In genomic region chr2:65055427-65056214, GRCh38 we compare ENCODE assay signal across 1 cellular context.
TF ChIP-seq lines count a peak whose summit lies in the region.

No MANE protein-coding gene starts in this region.

TF ChIP-seq in HEK293, 187 proteins besides CTCF, POLR2A, EP300 and RAD21 (continued from another document):
- TF ChIP-seq ZBTB10 (tag by site-specific recombination; IDR thresholded peaks at IDR 0.05) (0 out of 2 replicates have a peak, but pooled peaks have one; percentile 71), PRDM1 (tag by site-specific recombination; IDR thresholded peaks at IDR 0.05) (peak; percentile 8; the same call in 1 of the 2 replicates), GLIS2 (tag by site-specific recombination; IDR thresholded peaks at IDR 0.05) (peak; percentile 30; the same call in 1 of the 2 replicates), ZNF639 (tag by site-specific recombination; IDR thresholded peaks at IDR 0.05) (no peak), ZBTB48 (tag by site-specific recombination; IDR thresholded peaks at IDR 0.05) (peak; percentile 14; the same call in 1 of the 2 replicates), ZNF596 (tag by site-specific recombination; IDR thresholded peaks at IDR 0.05) (no peak), ZFHX2 (tag by site-specific recombination; conservative IDR thresholded peaks at IDR 0.05) (peak; percentile 58), OVOL3 (tag by site-specific recombination; IDR thresholded peaks at IDR 0.05) (no peak), ZNF660 (tag by site-specific recombination; IDR thresholded peaks at IDR 0.05) (peak; percentile 17; the same call in 1 of the 2 replicates), ATF2 (tag by site-specific recombination; IDR thresholded peaks at IDR 0.05; ENCODE audit: low read depth) (no peak), ZNF366 (tag by site-specific recombination; conservative IDR thresholded peaks at IDR 0.05) (peak; percentile 64), ZSCAN18 (tag by site-specific recombination; IDR thresholded peaks at IDR 0.05) (no peak), ZNF423 (tag by site-specific recombination; IDR thresholded peaks at IDR 0.05) (no peak), KLF16 (tag by site-specific recombination; IDR thresholded peaks at IDR 0.05) (peak; percentile 59; the same call in 1 of the 2 replicates), ZNF600 (tag by site-specific recombination; IDR thresholded peaks at IDR 0.05) (peak; percentile 72), ZNF530 (tag by site-specific recombination; IDR thresholded peaks at IDR 0.05; ENCODE audit: low read depth) (no peak), ZNF121 (tag by site-specific recombination; IDR thresholded peaks at IDR 0.05) (peak; percentile 98), IKZF3 (tag by site-specific recombination; IDR thresholded peaks at IDR 0.05) (no peak), ZNF629 (tag by site-specific recombination; IDR thresholded peaks at IDR 0.05) (peak; percentile 17; the same call in 1 of the 2 replicates), BCL11B (tag by site-specific recombination; IDR thresholded peaks at IDR 0.05; ENCODE audit: low read depth) (no peak), ZNF2 (tag by site-specific recombination; IDR thresholded peaks at IDR 0.05) (peak; percentile 20; the same call in 1 of the 2 replicates), SCRT1 (tag by site-specific recombination; IDR thresholded peaks at IDR 0.05; ENCODE audit: borderline replicate concordance) (peak; percentile 79), ZBTB17 (tag by site-specific recombination; IDR thresholded peaks at IDR 0.05) (peak; percentile 88), ZNF621 (tag by site-specific recombination; IDR thresholded peaks at IDR 0.05) (no peak), ZNF148 (tag by site-specific recombination; IDR thresholded peaks at IDR 0.05; ENCODE audit: borderline replicate concordance) (no peak), ZNF341 (tag by site-specific recombination; IDR thresholded peaks at IDR 0.05; ENCODE audit: low read depth) (peak; percentile 62), ZNF324 (tag by site-specific recombination; IDR thresholded peaks at IDR 0.05) (0 out of 2 replicates have a peak, but pooled peaks have one; percentile 29), ZXDB (tag by site-specific recombination; IDR thresholded peaks at IDR 0.05) (peak; percentile 36; the same call in 1 of the 2 replicates), ZNF518A (tag by site-specific recombination; conservative IDR thresholded peaks at IDR 0.05; ENCODE audit: low read depth) (no peak), ZNF48 (tag by site-specific recombination; IDR thresholded peaks at IDR 0.05) (no peak), ZSCAN16 (tag by site-specific recombination; IDR thresholded peaks at IDR 0.05) (0 out of 2 replicates have a peak, but pooled peaks have one; percentile 70), ZBTB8A (tag by site-specific recombination; IDR thresholded peaks at IDR 0.05) (peak; percentile 73), PATZ1 (tag by site-specific recombination; IDR thresholded peaks at IDR 0.05) (peak; percentile 33), ZNF335 (tag by site-specific recombination; conservative IDR thresholded peaks at IDR 0.05) (peak; percentile 95)
